In the genomic region with DNA sequence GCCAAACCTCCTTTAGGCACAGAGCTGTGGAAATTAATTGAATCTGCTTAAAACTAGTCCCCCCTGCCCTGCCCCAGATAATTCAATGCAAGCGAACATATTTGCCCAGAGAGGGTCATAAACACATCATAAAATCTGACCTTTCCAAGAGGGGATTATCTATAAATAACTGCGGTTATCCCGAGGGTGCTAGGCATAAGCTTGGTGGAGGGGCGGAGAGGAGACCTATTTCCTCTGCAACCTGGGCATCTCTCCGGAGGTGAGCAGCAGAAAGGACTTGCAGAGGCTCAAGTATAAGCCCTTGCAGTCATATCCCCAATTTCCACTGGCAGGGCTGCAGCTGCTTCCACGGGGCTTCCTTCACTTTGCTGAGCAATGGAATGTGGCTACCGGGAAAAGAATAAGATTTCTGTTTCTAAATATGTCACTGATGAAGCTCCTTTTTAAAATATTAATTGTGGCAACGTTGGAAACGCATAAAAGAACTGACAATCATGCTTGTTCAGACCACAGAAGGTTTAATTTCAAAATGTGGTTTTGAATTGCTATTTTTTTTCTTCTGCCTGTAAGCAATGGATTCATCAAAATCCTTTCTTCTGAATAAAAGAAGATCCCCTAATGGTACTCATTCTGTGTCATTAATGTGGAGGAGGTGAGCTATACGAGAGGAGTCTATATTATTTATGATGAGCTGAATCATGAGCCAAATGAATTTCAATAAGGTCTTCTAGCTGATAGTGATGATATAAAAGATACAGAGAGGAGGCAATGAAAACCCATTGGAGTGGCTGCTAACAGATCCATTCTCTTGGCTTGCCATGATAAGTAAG, we compare ENCODE assay signal across 25 cellular contexts.
DNase-seq lines count a peak whose midpoint lies in the region; ATAC-seq and TF ChIP-seq lines count a peak whose summit lies in the region.
"Had no signal": no experiment of that assay in that cellular context is flagged by ENCODE, and none has a peak within 500 bp of the region (broad histone marks: within the 10 kb centered on the region; RNA-seq: fewer than 3 reads in every experiment).

No MANE protein-coding gene starts in this region.

- H2BK12ac ChIP-seq in mesenchymal stem cell (ENCODE audit: low read length in 2 of 2): no peak overlapping the region

- no peaks in the 10 kb centered on the region for H3K79me2 ChIP-seq in mammary epithelial cell (ENCODE audit: insufficient read depth, low read length)

- H3K36me3 Mint-ChIP-seq in MCF 10A (ENCODE audit: insufficient read depth, unreplicated experiment): no peaks in the 10 kb centered on the region
- peaks cover 2% of the 10 kb centered on the region for H3K36me3 Mint-ChIP-seq in effector memory CD8-positive, alpha-beta T cell (ENCODE audit: insufficient read depth)
- H3K36me3 Mint-ChIP-seq: T-cell had no signal

- no peak overlapping the region for H2BK120ac ChIP-seq in mesenchymal stem cell (ENCODE audit: low read depth, low read length)

- H3K4me3 Mint-ChIP-seq in MCF 10A (ENCODE audit: unreplicated experiment): no peak overlapping the region
- no peak overlapping the region for H3K4me3 Mint-ChIP-seq in effector memory CD8-positive, alpha-beta T cell
- H3K4me3 Mint-ChIP-seq: H9; IgD-negative memory B cell; stimulated activated naive CD8-positive, alpha-beta T cell treated with anti-CD3 and anti-CD28 coated beads, Interleukin-15, Interleukin-2, amounts not matched to agents 100 ng/mL and 50 ng/mL, for 24 hours; T-cell had no signal

- TF ChIP-seq CTCF in mammary epithelial cell (conservative IDR thresholded peaks at IDR 0.05 in 1 of 2, IDR thresholded peaks at IDR 0.05 in 1 of 2; ENCODE audit: extremely low read depth in 1 of 2, insufficient read depth in 1 of 2, low read depth in 1 of 2, low read length in 2 of 2) (no peak), MCF 10A (IDR thresholded peaks at IDR 0.05; ENCODE audit: unreplicated experiment) (no peak), dorsolateral prefrontal cortex (IDR thresholded peaks at IDR 0.05 in 54 of 56, conservative IDR thresholded peaks at IDR 0.05 in 2 of 56; ENCODE audit: low read depth in 1 of 56, partially characterized antibody in 56 of 56) (no peak)

- H3K27me3 Mint-ChIP-seq in MCF 10A (ENCODE audit: insufficient read depth, unreplicated experiment): no peaks in the 10 kb centered on the region
- H3K27me3 Mint-ChIP-seq in effector memory CD8-positive, alpha-beta T cell: no peaks in the 10 kb centered on the region
- H3K27me3 Mint-ChIP-seq: IgD-negative memory B cell; stimulated activated naive CD8-positive, alpha-beta T cell treated with anti-CD3 and anti-CD28 coated beads, Interleukin-15, Interleukin-2, amounts not matched to agents 100 ng/mL and 50 ng/mL, for 24 hours had no signal

- H3K9me3 ChIP-seq in mammary epithelial cell (replicated peaks; ENCODE audit: insufficient read depth, low read length) (no peaks in the 10 kb centered on the region), SK-N-MC (ENCODE audit: low read depth, low read length) (no peaks in the 10 kb centered on the region), mesenchymal stem cell (ENCODE audit: control insufficient read depth, low read length) (no peaks in the 10 kb centered on the region)
- H3K9me3 ChIP-seq: BE2C, gastrocnemius medialis, tibial artery had no signal

- H3K4me1 Mint-ChIP-seq in MCF 10A (ENCODE audit: insufficient read depth, unreplicated experiment): peaks cover 6% of the 10 kb centered on the region
- peaks cover 4 to 6% of the 10 kb centered on the region in 2 donors for H3K4me1 Mint-ChIP-seq in effector memory CD8-positive, alpha-beta T cell (ENCODE audit: low read depth in 2 of 2)

- dilution Hi-C loops in mammary epithelial cell (cut with HindIII; ENCODE audit: low sequenced_read_pairs): no loop called here

- H4K20me1 ChIP-seq in mammary epithelial cell (ENCODE audit: insufficient read depth, low read length): no peaks in the 10 kb centered on the region

- no peaks in the 10 kb centered on the region for H3K79me1 ChIP-seq in mesenchymal stem cell (replicated peaks; ENCODE audit: low read length, poor library complexity, severe bottlenecking)

- peak; percentile 40 for DNase-seq in mammary epithelial cell
- no peak for DNase-seq in MCF 10A (ENCODE audit: unreplicated experiment)
- DNase-seq in SK-N-MC (ENCODE audit: low read depth, low spot score): no peak
- peak; percentile 32 for DNase-seq in mesenchymal stem cell
- no peak for DNase-seq in epidermal melanocyte (ENCODE audit: insufficient read length, low spot score)
- no peak for DNase-seq in NCI-H1092 (lab: John Stamatoyannopoulos, UW)
- no peak for DNase-seq in effector memory CD8-positive, alpha-beta T cell
- no peak for DNase-seq in dorsolateral prefrontal cortex
- DNase-seq: activated CD4-positive, CD25-positive, alpha-beta regulatory T cell treated with anti-CD3 and anti-CD28 coated beads, Interleukin-2, amount 50 U/mL, for 72 hours; activated T-cell treated with anti-CD3 and anti-CD28 coated beads, Interleukin-2, amount 50 U/mL, for 1 hour; amygdala; BE2C; dermis blood vessel endothelial cell; DMS79 treated with DMSO at 0.1 percent for 48 hours; gastrocnemius medialis; H9; islet precursor cell; NCI-H1417 treated with DMSO at 0.1 percent for 48 hours; NCI-H510A; Right ventricle myocardium superior; T-cell; tibial artery had no signal

- no peak overlapping the region for H2BK15ac ChIP-seq in mesenchymal stem cell (ENCODE audit: low read depth, poor library complexity, severe bottlenecking)

- H3K27ac Mint-ChIP-seq in MCF 10A (ENCODE audit: low read depth, unreplicated experiment): no peak overlapping the region
- no peak overlapping the region for H3K27ac Mint-ChIP-seq in effector memory CD8-positive, alpha-beta T cell
- H3K27ac Mint-ChIP-seq: IgD-negative memory B cell; stimulated activated naive CD8-positive, alpha-beta T cell treated with anti-CD3 and anti-CD28 coated beads, Interleukin-15, Interleukin-2, amounts not matched to agents 100 ng/mL and 50 ng/mL, for 24 hours; T-cell had no signal

- H2AFZ ChIP-seq in mammary epithelial cell (ENCODE audit: low read depth, low read length) (peak overlapping the region; percentile 22), mesenchymal stem cell (ENCODE audit: low read depth, low read length) (no peak overlapping the region)

- no peak overlapping the region for H2BK5ac ChIP-seq in mesenchymal stem cell (ENCODE audit: low read depth, low read length, poor library complexity, severe bottlenecking)

- intact Hi-C loops in mammary epithelial cell (cut with micrococcal nuclease): no loop called here
- intact Hi-C loops in MCF 10A (cut with micrococcal nuclease): no loop called here
- intact Hi-C loops in dorsolateral prefrontal cortex (cut with DNase I): no loop called here

- CTCF ChIA-PET in mammary epithelial cell (lab: Charles Lee; ENCODE audit: low non-redundant PET): no interaction called here
- CTCF ChIA-PET in MCF 10A (lab: Yijun Ruan, JAX): interaction anchor here (0.7 kb wide), 1 partner anchor 450 kb away, joined by 3 read pairs; no protein-coding TSS in a partner anchor

- H3K18ac ChIP-seq in mesenchymal stem cell (ENCODE audit: low read depth in 1 of 2, low read length in 2 of 2): no peak overlapping the region

- H3K36me3 ChIP-seq in mammary epithelial cell (ENCODE audit: insufficient read depth, low read length): no peaks in the 10 kb centered on the region
- no peaks in the 10 kb centered on the region for H3K36me3 ChIP-seq in SK-N-MC (ENCODE audit: insufficient read depth, low read length)
- H3K36me3 ChIP-seq in mesenchymal stem cell (ENCODE audit: control insufficient read depth in 1 of 2, insufficient read depth in 2 of 2, low read depth in 1 of 2, low read length in 2 of 2): no peaks in the 10 kb centered on the region
- H3K36me3 ChIP-seq: BE2C, cardiac muscle cell, gastrocnemius medialis, tibial artery had no signal

- H3K9ac ChIP-seq in mammary epithelial cell (ENCODE audit: insufficient read depth, low read length) (no peak overlapping the region), SK-N-MC (ENCODE audit: insufficient read length) (no peak overlapping the region), mesenchymal stem cell (ENCODE audit: low read length) (no peak overlapping the region)

- POLR2A ChIA-PET in MCF 10A (lab: Yijun Ruan, JAX): interaction anchor here (0.5 to 1.4 kb wide), 5 partner anchors 8 to 866 kb away, joined by 3 to 5 read pairs (median 3); no protein-coding TSS in a partner anchor

- in situ Hi-C loops in mammary epithelial cell (cut with MboI; ENCODE audit: low sequenced_read_pairs in 2 of 2): no loop called here

- no peak overlapping the region for H4K8ac ChIP-seq in mesenchymal stem cell (ENCODE audit: low read length)

- no peak for ATAC-seq in effector memory CD8-positive, alpha-beta T cell (replicated peaks)
- ATAC-seq: gastrocnemius medialis, T-cell had no signal

- H3K27ac ChIP-seq in mammary epithelial cell (ENCODE audit: insufficient read depth, low read depth, low read length): no peak overlapping the region
- H3K27ac ChIP-seq in SK-N-MC: no peak overlapping the region
- no peak overlapping the region for H3K27ac ChIP-seq in mesenchymal stem cell (ENCODE audit: low read length, poor library complexity, severe bottlenecking)
- no peak overlapping the region for H3K27ac ChIP-seq in dorsolateral prefrontal cortex
- H3K27ac ChIP-seq: cardiac muscle cell, gastrocnemius medialis, tibial artery had no signal

- no peaks in the 10 kb centered on the region for H3K27me3 ChIP-seq in mammary epithelial cell (ENCODE audit: insufficient read depth, low read length)
- no peaks in the 10 kb centered on the region for H3K27me3 ChIP-seq in mesenchymal stem cell (ENCODE audit: control insufficient read depth in 1 of 2, insufficient read depth in 1 of 2, low read length in 2 of 2)
- H3K27me3 ChIP-seq in dorsolateral prefrontal cortex: no peaks in the 10 kb centered on the region
- H3K27me3 ChIP-seq: BE2C, cardiac muscle cell, gastrocnemius medialis, tibial artery had no signal

- peaks cover 8% of the 10 kb centered on the region for H3K4me1 ChIP-seq in mammary epithelial cell (ENCODE audit: insufficient read depth, low read length)
- H3K4me1 ChIP-seq in mesenchymal stem cell (ENCODE audit: control insufficient read depth, insufficient read depth, low read depth, low read length): peaks cover 2% of the 10 kb centered on the region
- H3K4me1 ChIP-seq: BE2C had no signal

- H3K4me2 ChIP-seq in mammary epithelial cell (ENCODE audit: insufficient read depth, low read depth, low read length) (no peak overlapping the region), mesenchymal stem cell (ENCODE audit: low read length, poor library complexity, severe bottlenecking) (peak overlapping the region; percentile 40)

- no peak overlapping the region for H3K14ac ChIP-seq in mesenchymal stem cell (ENCODE audit: low read length in 2 of 2)

- BruUV-seq in mammary epithelial cell (replicated peaks; lab: Mats Ljungman, UMichigan) (no TSS peak), MCF 10A (replicated peaks; lab: Mats Ljungman, UMichigan) (no TSS peak)

- H2AK5ac ChIP-seq in mesenchymal stem cell (ENCODE audit: low read length, severe bottlenecking): no peak overlapping the region

- 25% methylated on average over 9 of the region's 10 CpGs for WGBS in mammary epithelial cell (ENCODE audit: low coverage, missing lambda C conversion rate)
- 45% methylated on average over 10 of the region's 10 CpGs for WGBS in mesenchymal stem cell

- peaks cover 8% of the 10 kb centered on the region for H3K9me3 Mint-ChIP-seq in MCF 10A (ENCODE audit: unreplicated experiment)
- no peaks in the 10 kb centered on the region for H3K9me3 Mint-ChIP-seq in effector memory CD8-positive, alpha-beta T cell
- H3K9me3 Mint-ChIP-seq: H9 had no signal

- no peak overlapping the region for H3K4me3 ChIP-seq in mammary epithelial cell (replicated peaks in 1 of 3; ENCODE audit: insufficient read depth in 1 of 3, low read depth in 2 of 3, low read length in 3 of 3)
- peak overlapping the region; percentile 10; the same call in 1 of the 2 replicates for H3K4me3 ChIP-seq in SK-N-MC
- H3K4me3 ChIP-seq in mesenchymal stem cell (ENCODE audit: insufficient read depth in 1 of 2, low read depth in 1 of 2, low read length in 2 of 2): no peak overlapping the region
- H3K4me3 ChIP-seq in dorsolateral prefrontal cortex: no peak overlapping the region
- H3K4me3 ChIP-seq: cardiac muscle cell, gastrocnemius medialis, tibial artery had no signal

- H3K4ac ChIP-seq in mesenchymal stem cell (ENCODE audit: low read depth in 1 of 2, low read length in 2 of 2): no peak overlapping the region

- H3K23ac ChIP-seq in mesenchymal stem cell (ENCODE audit: low read length in 2 of 2): no peak overlapping the region

- no peak overlapping the region for H4K91ac ChIP-seq in mesenchymal stem cell (ENCODE audit: low read length)

Comparison
In these comparisons a context has a peak if more than half of its experiments do, and no peak if none do; other contexts are left out.
1. DNase-seq: peak in mammary epithelial cell (single experiment) and mesenchymal stem cell (single experiment); none in MCF 10A (single experiment), SK-N-MC (single experiment), epidermal melanocyte (single experiment), NCI-H1092 (single experiment), effector memory CD8-positive, alpha-beta T cell (0 of 3) and dorsolateral prefrontal cortex (0 of 10).